ENCODE assay signal across 1 cellular context in genomic region chr9:132901859-132902831, GRCh38.
TF ChIP-seq lines count a peak whose summit lies in the region.

No MANE protein-coding gene starts in this region.

TF ChIP-seq in GM23338, 12 proteins besides CTCF, POLR2A, EP300 and RAD21 (continued from another document):
- TF ChIP-seq REST (IDR thresholded peaks at IDR 0.05; ENCODE audit: unreplicated experiment) = no peak
- no peak for TF ChIP-seq POLR2AphosphoS5 (IDR thresholded peaks at IDR 0.05; ENCODE audit: low read depth)
- TF ChIP-seq ZNF331 (CRISPR knock-in tag; IDR thresholded peaks at IDR 0.05; ENCODE audit: low read depth) = no peak
- peak; percentile 67 for TF ChIP-seq CREB1 (CRISPR knock-in tag; IDR thresholded peaks at IDR 0.05; ENCODE audit: low read depth)
